Comparison of ENCODE assay signal across 29 cellular contexts in the genomic region with DNA sequence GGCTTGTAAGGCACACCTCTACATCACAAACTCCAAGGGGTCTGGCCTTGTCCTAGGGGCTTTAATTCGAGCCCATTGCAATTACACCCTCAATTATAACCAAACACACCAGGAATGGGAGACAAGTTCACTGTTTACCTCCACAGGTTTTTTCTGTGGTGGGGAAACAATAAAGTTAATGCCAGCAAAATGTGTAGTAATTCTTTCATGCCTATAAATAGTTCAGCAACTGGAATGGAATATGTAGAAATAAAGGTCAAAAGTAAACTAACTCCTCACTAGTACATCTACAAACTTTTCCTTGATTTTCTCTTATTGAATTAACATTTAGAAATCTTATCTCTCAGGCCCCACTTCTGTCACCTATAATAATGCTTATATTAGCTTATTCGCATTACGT.
"Had no signal": no experiment of that assay in that cellular context is flagged by ENCODE, and none has a peak within 500 bp of the region (broad histone marks: within the 10 kb centered on the region; RNA-seq: fewer than 3 reads in every experiment).

No MANE protein-coding gene starts in this region.

- H3K27ac Mint-ChIP-seq: activated CD4-positive, alpha-beta memory T cell treated with anti-CD3 and anti-CD28 coated beads for 36 hours; activated CD4-positive, alpha-beta T cell treated with anti-CD3 and anti-CD28 coated beads for 36 hours; activated CD4-positive, alpha-beta T cell treated with anti-CD3 and anti-CD28 coated beads, Interleukin-2, amount 10 ng/mL, durations not matched to agents 24 days and 14 days; activated CD8-positive, alpha-beta T cell treated with anti-CD3 and anti-CD28 coated beads, Interleukin-2, amount 10 ng/mL, durations not matched to agents 7 days and 5 days; activated naive CD8-positive, alpha-beta T cell; activated T-cell treated with anti-CD3 and anti-CD28 coated beads, Interleukin-2, amount 50 U/mL, for 24 hours; activated T-cell treated with anti-CD3 and anti-CD28 coated beads, Interleukin-2, amount 50 U/mL, for 72 hours; effector memory CD8-positive, alpha-beta T cell; T-helper 17 cell; T-helper 2 cell treated with Interferon-gamma antibody and Interleukin-4, amounts not matched to agents 5 μg/mL and 100 μg/mL, for 36 hours had no signal

- H3K27me3 ChIP-seq: adrenal gland, body of pancreas had no signal

- H3K4me3 ChIP-seq: adrenal gland, body of pancreas had no signal

- H3K4me3 Mint-ChIP-seq: activated CD4-positive, alpha-beta memory T cell treated with anti-CD3 and anti-CD28 coated beads for 36 hours; activated CD4-positive, alpha-beta T cell treated with anti-CD3 and anti-CD28 coated beads for 36 hours; activated CD4-positive, alpha-beta T cell treated with anti-CD3 and anti-CD28 coated beads, Interleukin-2, amount 10 ng/mL, durations not matched to agents 24 days and 14 days; activated CD8-positive, alpha-beta T cell treated with anti-CD3 and anti-CD28 coated beads, Interleukin-2, amount 10 ng/mL, durations not matched to agents 7 days and 5 days; activated naive CD8-positive, alpha-beta T cell; activated T-cell treated with anti-CD3 and anti-CD28 coated beads, Interleukin-2, amount 50 U/mL, for 24 hours; activated T-cell treated with anti-CD3 and anti-CD28 coated beads, Interleukin-2, amount 50 U/mL, for 72 hours; effector memory CD8-positive, alpha-beta T cell; T-helper 17 cell; T-helper 2 cell treated with Interferon-gamma antibody and Interleukin-4, amounts not matched to agents 5 μg/mL and 100 μg/mL, for 36 hours had no signal

- H3K36me3 ChIP-seq: adrenal gland had no signal

- DNase-seq: activated CD4-positive, alpha-beta memory T cell treated with anti-CD3 and anti-CD28 coated beads for 36 hours; activated CD4-positive, alpha-beta T cell treated with anti-CD3 and anti-CD28 coated beads for 36 hours; activated CD4-positive, alpha-beta T cell treated with anti-CD3 and anti-CD28 coated beads, Interleukin-2, amount 10 ng/mL, durations not matched to agents 24 days and 14 days; activated CD4-positive, CD25-positive, alpha-beta regulatory T cell; activated CD4-positive, CD25-positive, alpha-beta regulatory T cell treated with anti-CD3 and anti-CD28 coated beads, Interleukin-2, amount 50 U/mL, for 72 hours; activated CD8-positive, alpha-beta memory T cell treated with anti-CD3 and anti-CD28 coated beads, Interleukin-2, amount 50 U/mL, for 48 hours; activated CD8-positive, alpha-beta T cell treated with anti-CD3 and anti-CD28 coated beads, Interleukin-2, amount 10 ng/mL, durations not matched to agents 7 days and 5 days; activated gamma-delta T cell; activated naive CD4-positive, alpha-beta T cell treated with anti-CD3 and anti-CD28 coated beads, Interleukin-2, amount 50 U/mL, for 16 hours; activated naive CD4-positive, alpha-beta T cell treated with Interleukin-2 at 50 U/mL for 16 hours; activated T-cell treated with anti-CD3 and anti-CD28 coated beads for 4 hours; activated T-cell treated with anti-CD3 and anti-CD28 coated beads, Interleukin-2, amount 50 U/mL, for 24 hours; activated T-cell treated with anti-CD3 and anti-CD28 coated beads, Interleukin-2, amount 50 U/mL, for 72 hours; adrenal gland; amygdala; aorta; body of pancreas; caudate nucleus; cortex of kidney; effector CD4-positive, alpha-beta T cell; effector memory CD8-positive, alpha-beta T cell; foreskin fibroblast; T-helper 1 cell; T-helper 17 cell; T1000 had no signal

- H3K9me3 Mint-ChIP-seq: activated CD4-positive, alpha-beta memory T cell treated with anti-CD3 and anti-CD28 coated beads for 36 hours; activated T-cell treated with anti-CD3 and anti-CD28 coated beads, Interleukin-2, amount 50 U/mL, for 24 hours; activated T-cell treated with anti-CD3 and anti-CD28 coated beads, Interleukin-2, amount 50 U/mL, for 72 hours; effector memory CD8-positive, alpha-beta T cell had no signal

- H3K4me1 Mint-ChIP-seq: activated CD4-positive, alpha-beta T cell treated with anti-CD3 and anti-CD28 coated beads for 36 hours; activated CD4-positive, alpha-beta T cell treated with anti-CD3 and anti-CD28 coated beads, Interleukin-2, amount 10 ng/mL, durations not matched to agents 24 days and 14 days had no signal

- H3K9me3 ChIP-seq: adrenal gland, body of pancreas had no signal

- H3K27ac ChIP-seq: adrenal gland, body of pancreas had no signal

- H3K36me3 Mint-ChIP-seq: activated CD4-positive, alpha-beta memory T cell treated with anti-CD3 and anti-CD28 coated beads for 36 hours; activated naive CD8-positive, alpha-beta T cell had no signal

- H3K4me1 ChIP-seq: adrenal gland, body of pancreas had no signal

- H3K27me3 Mint-ChIP-seq: activated CD4-positive, alpha-beta memory T cell treated with anti-CD3 and anti-CD28 coated beads for 36 hours; activated CD4-positive, alpha-beta T cell treated with anti-CD3 and anti-CD28 coated beads for 36 hours; activated naive CD8-positive, alpha-beta T cell; activated T-cell treated with anti-CD3 and anti-CD28 coated beads, Interleukin-2, amount 50 U/mL, for 24 hours; effector memory CD8-positive, alpha-beta T cell had no signal

- ATAC-seq: activated CD4-positive, alpha-beta T cell treated with anti-CD3 and anti-CD28 coated beads for 36 hours; activated CD8-positive, alpha-beta T cell treated with anti-CD3 and anti-CD28 coated beads, Interleukin-2, amount 10 ng/mL, durations not matched to agents 7 days and 5 days; activated T-cell treated with anti-CD3 and anti-CD28 coated beads, Interleukin-2, amount 50 U/mL, for 72 hours; body of pancreas; effector memory CD8-positive, alpha-beta T cell; esophagus mucosa; SK-N-SH treated with all-trans-retinoic acid at 6 μM for 48 hours; T-helper 17 cell had no signal
